In the genomic region with DNA sequence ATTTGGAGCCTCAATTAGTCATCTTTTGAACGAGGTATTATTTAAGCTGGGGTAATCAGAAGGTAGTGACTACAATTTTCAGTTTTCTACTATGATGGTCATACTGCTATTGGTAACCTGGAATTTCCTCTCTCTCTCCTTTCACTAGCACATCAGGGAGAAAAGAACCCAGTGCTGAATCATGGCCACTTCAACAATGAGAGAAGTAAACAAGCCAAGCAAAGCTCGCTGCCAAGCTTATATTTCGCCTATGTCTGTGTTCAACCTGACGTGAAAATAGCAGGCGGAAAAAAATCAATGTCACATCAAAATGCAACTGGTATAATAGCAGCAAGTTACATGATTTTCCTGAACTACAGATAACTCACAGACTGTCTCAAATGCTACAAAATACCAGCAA, we compare ENCODE assay signal across 15 cellular contexts. TPM values are rescaled to one million over a fixed set of nuclear protein-coding genes. Genes with fewer than 3 reads are reported as not detected.
DNase-seq lines count a peak whose midpoint lies in the region; ATAC-seq, FAIRE-seq and TF ChIP-seq lines count a peak whose summit lies in the region.
"Had no signal": no experiment of that assay in that cellular context is flagged by ENCODE, and none has a peak within 500 bp of the region (broad histone marks: within the 10 kb centered on the region; RNA-seq: fewer than 3 reads in every experiment).

No MANE protein-coding gene starts in this region.

- H3K27me3 ChIP-seq in astrocyte (ENCODE audit: insufficient read depth, low read length) (no peaks in the 10 kb centered on the region), left lung (no peaks in the 10 kb centered on the region)
- H3K27me3 ChIP-seq: ascending aorta had no signal

- H2AFZ ChIP-seq in astrocyte (ENCODE audit: low read depth, low read length) = no peak overlapping the region

- H3K4me1 Mint-ChIP-seq in astrocyte (ENCODE audit: low read depth, unreplicated experiment) = peaks cover 55% of the 10 kb centered on the region
- H3K4me1 Mint-ChIP-seq in stimulated activated naive B cell treated with anti-CD40 and anti-IgM and Interleukin-4, amounts not matched to agents 10 μg/mL and 1 μg/mL and 100 μg/mL, for 72 hours = no peaks in the 10 kb centered on the region

- no peak overlapping the region for H3K4me3 Mint-ChIP-seq in astrocyte (ENCODE audit: unreplicated experiment)
- H3K4me3 Mint-ChIP-seq in stimulated activated naive B cell treated with anti-CD40 and anti-IgM and Interleukin-4, amounts not matched to agents 10 μg/mL and 1 μg/mL and 100 μg/mL, for 72 hours = no peak overlapping the region
- H3K4me3 Mint-ChIP-seq: endodermal cell had no signal

- H3K79me2 ChIP-seq in astrocyte (ENCODE audit: insufficient read depth, low read length) = peaks cover 68% of the 10 kb centered on the region

- peak overlapping the region; percentile 63 for H3K4me2 ChIP-seq in astrocyte (ENCODE audit: low read length)

- no peak overlapping the region for H3K9ac ChIP-seq in astrocyte (ENCODE audit: low read length)

- H3K27ac Mint-ChIP-seq in astrocyte (ENCODE audit: unreplicated experiment) = no peak overlapping the region
- H3K27ac Mint-ChIP-seq in stimulated activated naive B cell treated with anti-CD40 and anti-IgM and Interleukin-4, amounts not matched to agents 10 μg/mL and 1 μg/mL and 100 μg/mL, for 72 hours = no peak overlapping the region
- H3K27ac Mint-ChIP-seq: endodermal cell had no signal

- peaks cover 2% of the 10 kb centered on the region for H3K9me3 Mint-ChIP-seq in astrocyte (ENCODE audit: unreplicated experiment)
- H3K9me3 Mint-ChIP-seq in stimulated activated naive B cell treated with anti-CD40 and anti-IgM and Interleukin-4, amounts not matched to agents 10 μg/mL and 1 μg/mL and 100 μg/mL, for 72 hours = no peaks in the 10 kb centered on the region
- H3K9me3 Mint-ChIP-seq: endodermal cell had no signal

- peak; percentile 83 for ATAC-seq in left lung
- no peak for ATAC-seq in stimulated activated naive B cell treated with anti-CD40 and anti-IgM and Interleukin-4, amounts not matched to agents 10 μg/mL and 1 μg/mL and 100 μg/mL, for 72 hours (replicated peaks)
- ATAC-seq in HG02571 (IDR thresholded peaks at IDR 0.05; ENCODE audit: unreplicated experiment) = no peak

- H3K36me3 Mint-ChIP-seq in astrocyte (ENCODE audit: low read depth, unreplicated experiment) = peaks cover 15% of the 10 kb centered on the region
- H3K36me3 Mint-ChIP-seq in stimulated activated naive B cell treated with anti-CD40 and anti-IgM and Interleukin-4, amounts not matched to agents 10 μg/mL and 1 μg/mL and 100 μg/mL, for 72 hours = no peaks in the 10 kb centered on the region

- intact Hi-C loops in left lung (cut with DNase I) = no loop called here

- H3K27me3 Mint-ChIP-seq in astrocyte (ENCODE audit: low read depth, unreplicated experiment) = no peaks in the 10 kb centered on the region
- H3K27me3 Mint-ChIP-seq in stimulated activated naive B cell treated with anti-CD40 and anti-IgM and Interleukin-4, amounts not matched to agents 10 μg/mL and 1 μg/mL and 100 μg/mL, for 72 hours = no peaks in the 10 kb centered on the region

- peak; percentile 80 for FAIRE-seq in astrocyte (lab: Jason Lieb, UNC)
- FAIRE-seq: GM18507 had no signal

- H3K4me1 ChIP-seq in astrocyte (ENCODE audit: insufficient read depth, low read length) (peaks cover 33% of the 10 kb centered on the region), left lung (peaks cover 0 to 4% of the 10 kb centered on the region in 2 donors)

- H4K20me1 ChIP-seq in astrocyte (ENCODE audit: insufficient read depth, low read length) = peaks cover 22% of the 10 kb centered on the region

- H3K36me3 ChIP-seq in astrocyte (ENCODE audit: insufficient read depth, low read length) = no peaks in the 10 kb centered on the region
- H3K36me3 ChIP-seq in left lung = no peaks in the 10 kb centered on the region
- H3K36me3 ChIP-seq: ascending aorta had no signal

- DNase-seq in COR-L47 (lab: John Stamatoyannopoulos, UW) (peak; percentile 69), NCI-H2029 treated with DMSO at 0.1 percent for 48 hours (lab: John Stamatoyannopoulos, UW) (peak; percentile 10), astrocyte (ENCODE audit: low read depth) (peak; percentile 78), left lung (no peak), SW480 (ENCODE audit: low spot score) (no peak), D341Med (ENCODE audit: low spot score) (no peak)
- no peak for DNase-seq in stimulated activated naive B cell treated with anti-CD40 and anti-IgM and Interleukin-4, amounts not matched to agents 10 μg/mL and 1 μg/mL and 100 μg/mL, for 72 hours
- DNase-seq: activated CD4-positive, alpha-beta T cell treated with anti-CD3 and anti-CD28 coated beads for 48 hours; activated T-cell treated with anti-CD3 and anti-CD28 coated beads, Interleukin-2, amount 50 U/mL, for 48 hours; endodermal cell; NCI-H1694 treated with DMSO at 0.1 percent for 48 hours had no signal

- peak overlapping the region; percentile 33 for H3K27ac ChIP-seq in astrocyte (ENCODE audit: low read depth, low read length)
- H3K27ac ChIP-seq in left lung = no peak overlapping the region
- H3K27ac ChIP-seq: ascending aorta had no signal

- H3K9me3 ChIP-seq in astrocyte (ENCODE audit: insufficient read depth, low read depth, low read length) (no peaks in the 10 kb centered on the region), left lung (no peaks in the 10 kb centered on the region)
- H3K9me3 ChIP-seq: ascending aorta had no signal

- H3K4me3 ChIP-seq in astrocyte (ENCODE audit: insufficient read depth, low read depth, low read length) = peak overlapping the region; percentile 0
- no peak overlapping the region for H3K4me3 ChIP-seq in left lung
- H3K4me3 ChIP-seq: ascending aorta, lung had no signal

- no peak for TF ChIP-seq CTCF in astrocyte (IDR thresholded peaks at IDR 0.05; ENCODE audit: insufficient read depth, low read depth, low read length)
- TF ChIP-seq CTCF in left lung (IDR thresholded peaks at IDR 0.05) = no peak

RNA-seq across cellular contexts. Expression of gene RNF152, which starts 38.2 kb away (rescaled TPM):
- total RNA-seq in astrocyte = 68.7 and 73.9 TPM in 2 replicates
- 10 to 100 TPM; 11.0 to 15.5 TPM for total RNA-seq in left lung

Comparison
In these comparisons a context has a peak if more than half of its experiments do, and no peak if none do; other contexts are left out.
1. DNase-seq: peak in COR-L47 (single experiment), NCI-H2029 treated with DMSO at 0.1 percent for 48 hours (single experiment) and astrocyte (single experiment); none in left lung (0 of 2), SW480 (single experiment), stimulated activated naive B cell treated with anti-CD40 and anti-IgM and Interleukin-4, amounts not matched to agents 10 μg/mL and 1 μg/mL and 100 μg/mL, for 72 hours (single experiment) and D341Med (single experiment).